ENCODE assay signal across 8 cellular contexts in genomic region chr19:10717356-10718204, GRCh38. TPM values are rescaled to one million over a fixed set of nuclear protein-coding genes. Genes with fewer than 3 reads are reported as not detected.
A peak's percentile ranks its signal among the peaks of the same experiment; 100 is the strongest.
DNase-seq lines count a peak whose midpoint lies in the region; ATAC-seq lines count a peak whose summit lies in the region.

DNM2 (plus strand) TSS chr19:10718079; CDS start chr19:10718243, 164 bp downstream.

- peak within 1 kb of the TSS; percentile 78 for H3K27ac ChIP-seq in epithelial cell of prostate

- peak; percentile 82 for ATAC-seq in GM21528 (IDR thresholded peaks at IDR 0.05; ENCODE audit: low FRiP score, unreplicated experiment)

- peak within 1 kb of the TSS; percentile 72 to 91 (median 90) for H3K27ac Mint-ChIP-seq in IgD-negative memory B cell

- DNase-seq in DMS114 treated with DMSO at 0.1 percent for 48 hours (lab: John Stamatoyannopoulos, UW; ENCODE audit: unreplicated experiment) (peak; percentile 98), OCI-M2 (lab: John Stamatoyannopoulos, UW; ENCODE audit: unreplicated experiment) (peak; percentile 100), activated T-cell treated with anti-CD3 and anti-CD28 coated beads for 48 hours (ENCODE audit: low read depth) (peak; percentile 97), epithelial cell of prostate (ENCODE audit: low read depth, low spot score) (peak; percentile 100), mucosa of gallbladder (ENCODE audit: low spot score) (peak; percentile 100)
- peak; percentile 99 for DNase-seq in stimulated activated CD8-positive, alpha-beta memory T cell treated with anti-CD3 and anti-CD28 coated beads, Interleukin-4, amount 100 ng/mL, for 48 hours

- H3K27me3 Mint-ChIP-seq in IgD-negative memory B cell: no peaks in the 10 kb centered on the region

- H3K4me1 Mint-ChIP-seq in IgD-negative memory B cell: peaks cover 16 to 22% (median 19%) of the 10 kb centered on the region in 3 donors

- H3K9me3 Mint-ChIP-seq in IgD-negative memory B cell: no peaks in the 10 kb centered on the region

- H3K36me3 Mint-ChIP-seq in IgD-negative memory B cell: no peaks in the 10 kb centered on the region

- peak within 1 kb of the TSS; percentile 87 to 97 (median 92) for H3K4me3 Mint-ChIP-seq in IgD-negative memory B cell

RNA-seq across cellular contexts. Expression of gene DNM2, which starts in this region (rescaled TPM):
- 109 TPM for polyA plus RNA-seq in IgD-negative memory B cell
- total RNA-seq in mucosa of gallbladder: 227 TPM

Comparison
In these comparisons a context has a peak if more than half of its experiments do, and no peak if none do; other contexts are left out.
1. Peak in every context shown above with its lines: DNase-seq, ATAC-seq and H3K27ac ChIP-seq.